8 cellular contexts compared by ENCODE assay signal in the genomic region with DNA sequence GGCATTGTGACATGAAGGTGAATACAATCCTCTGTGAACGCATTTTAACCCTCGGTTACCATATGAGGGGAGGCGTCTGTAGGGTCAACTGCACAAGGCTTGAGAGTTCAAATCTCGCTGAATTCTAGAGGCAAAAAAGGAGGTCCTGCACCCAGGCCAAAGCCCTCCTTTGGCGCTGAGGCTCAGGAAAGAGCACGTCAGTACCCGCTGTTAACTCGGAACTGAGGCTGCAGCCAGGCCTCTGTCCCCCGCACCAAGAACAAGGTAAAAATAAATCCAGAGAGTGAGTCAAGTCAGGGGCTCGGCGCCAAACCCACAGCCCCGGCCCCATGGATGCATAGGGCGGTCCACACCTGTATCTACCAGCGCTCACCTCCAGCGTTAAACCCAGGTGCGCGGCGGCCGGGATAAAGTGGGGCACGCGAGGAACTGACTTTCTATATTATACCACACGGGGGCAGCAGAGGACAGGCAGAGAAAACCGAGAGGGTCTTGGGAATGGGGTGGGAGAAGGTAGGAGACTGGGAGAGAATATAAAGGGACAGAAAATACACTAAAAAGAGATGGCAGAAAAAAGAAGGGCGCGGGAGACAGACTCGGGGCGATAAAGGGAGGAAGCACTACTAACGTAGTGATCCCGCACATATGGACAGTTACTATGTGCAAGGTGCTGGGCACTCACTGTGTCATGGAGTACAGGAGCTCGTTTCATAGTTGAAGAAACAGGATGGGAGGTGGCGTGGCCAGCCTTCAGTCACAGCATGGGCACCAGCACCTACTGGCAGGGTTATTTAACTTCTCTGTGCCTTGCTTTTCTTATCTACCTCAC. TPM values are rescaled to one million over a fixed set of nuclear protein-coding genes. Genes with fewer than 3 reads are reported as not detected.
DNase-seq lines count a peak whose midpoint lies in the region; ATAC-seq and TF ChIP-seq lines count a peak whose summit lies in the region.

No MANE protein-coding gene starts in this region.

- no TSS peak for BruUV-seq in IMR-90 (replicated peaks; lab: Mats Ljungman, UMichigan)

- TF ChIP-seq POLR2A in IMR-90 (IDR thresholded peaks at IDR 0.05; ENCODE audit: low read depth, low read length) = 0 out of 2 replicates have a peak, but pooled peaks have one; percentile 45

- no peak overlapping the region for H2BK120ac ChIP-seq in IMR-90 (ENCODE audit: low read depth, low read length)

- H3K4ac ChIP-seq in IMR-90 (ENCODE audit: low read depth, low read length) = no peak overlapping the region

- H3K27me3 Mint-ChIP-seq in activated naive CD4-positive, alpha-beta T cell treated with anti-CD3 and anti-CD28 coated beads for 36 hours (ENCODE audit: low read depth) = peaks cover 39% of the 10 kb centered on the region
- H3K27me3 Mint-ChIP-seq in neural crest cell (ENCODE audit: low read depth) = peaks cover 51% of the 10 kb centered on the region
- peaks cover 18% of the 10 kb centered on the region for H3K27me3 Mint-ChIP-seq in T-helper 2 cell treated with Interferon-gamma antibody and Interleukin-4, amounts not matched to agents 5 μg/mL and 100 μg/mL, for 36 hours (ENCODE audit: low read depth)

- H3K4me3 ChIP-seq in IMR-90 (ENCODE audit: insufficient read depth, low read depth, low read length) = no peak overlapping the region

- H3K14ac ChIP-seq in IMR-90 (replicated peaks; ENCODE audit: low read depth, low read length) = no peak overlapping the region

- POLR2A ChIA-PET in IMR-90 (lab: Charles Lee; ENCODE audit: unreplicated experiment) = no interaction called here

- no peaks in the 10 kb centered on the region for H3K9me3 Mint-ChIP-seq in activated naive CD4-positive, alpha-beta T cell treated with anti-CD3 and anti-CD28 coated beads for 36 hours
- H3K9me3 Mint-ChIP-seq in neural crest cell = no peaks in the 10 kb centered on the region
- H3K9me3 Mint-ChIP-seq in T-helper 2 cell treated with Interferon-gamma antibody and Interleukin-4, amounts not matched to agents 5 μg/mL and 100 μg/mL, for 36 hours = no peaks in the 10 kb centered on the region

- peak; percentile 88 for TF ChIP-seq RAD21 in IMR-90 (IDR thresholded peaks at IDR 0.05; ENCODE audit: low read length)

- peak overlapping the region; percentile 73 for H2AFZ ChIP-seq in IMR-90 (replicated peaks; ENCODE audit: low read length, poor library complexity)

- H3K36me3 Mint-ChIP-seq in activated naive CD4-positive, alpha-beta T cell treated with anti-CD3 and anti-CD28 coated beads for 36 hours (ENCODE audit: low read depth) = no peaks in the 10 kb centered on the region
- no peaks in the 10 kb centered on the region for H3K36me3 Mint-ChIP-seq in neural crest cell (ENCODE audit: low read depth)
- H3K36me3 Mint-ChIP-seq in T-helper 2 cell treated with Interferon-gamma antibody and Interleukin-4, amounts not matched to agents 5 μg/mL and 100 μg/mL, for 36 hours (ENCODE audit: low read depth) = no peaks in the 10 kb centered on the region

- H2AK5ac ChIP-seq in IMR-90 (ENCODE audit: low read depth, low read length) = no peak overlapping the region

- 24% methylated on average over 8 of the region's 31 CpGs; no CpG with 5 or more reads in 1 of the 2 experiments for WGBS in IMR-90 (ENCODE audit: extremely low coverage in 2 of 2, insufficient read length in 1 of 2), 2 experiments

- H3K4me1 Mint-ChIP-seq in activated naive CD4-positive, alpha-beta T cell treated with anti-CD3 and anti-CD28 coated beads for 36 hours (ENCODE audit: low read depth) = no peaks in the 10 kb centered on the region
- H3K4me1 Mint-ChIP-seq in neural crest cell = no peaks in the 10 kb centered on the region
- H3K4me1 Mint-ChIP-seq in T-helper 2 cell treated with Interferon-gamma antibody and Interleukin-4, amounts not matched to agents 5 μg/mL and 100 μg/mL, for 36 hours (ENCODE audit: low read depth) = peaks cover 3% of the 10 kb centered on the region

- H4K5ac ChIP-seq in IMR-90 (ENCODE audit: low read depth, low read length) = no peak overlapping the region

- peak overlapping the region; percentile 74; the same call in 1 of the 2 replicates for H3K4me2 ChIP-seq in IMR-90 (ENCODE audit: low read depth, low read length)

- no peak overlapping the region for H2BK20ac ChIP-seq in IMR-90 (ENCODE audit: low read depth, low read length)

- H3K9me1 ChIP-seq in IMR-90 (ENCODE audit: insufficient read depth, low read length) = 0 out of 2 replicates have a peak, but pooled peaks cover 2% of the 10 kb centered on the region

- no peak overlapping the region for H4K8ac ChIP-seq in IMR-90 (ENCODE audit: low read depth in 2 of 2, low read length in 2 of 2)

- H3K9me3 ChIP-seq in IMR-90 (ENCODE audit: control insufficient read depth, insufficient read depth, low read length) = no peaks in the 10 kb centered on the region

- peak; percentile 78 for TF ChIP-seq CTCF in IMR-90 (conservative IDR thresholded peaks at IDR 0.05; ENCODE audit: low read depth, low read length)
- TF ChIP-seq CTCF in neural crest cell (conservative IDR thresholded peaks at IDR 0.05) = peak; percentile 88

- H3K4me1 ChIP-seq in IMR-90 (ENCODE audit: control insufficient read depth, insufficient read depth, low read length) = no peaks in the 10 kb centered on the region

- in situ Hi-C loops in IMR-90 (cut with MboI; ENCODE audit: low sequenced_read_pairs) = loop anchor here (5.0 to 25.0 kb wide), 2 partner anchors 239 to 819 kb away; no protein-coding TSS in a partner anchor

- H3K27me3 ChIP-seq in IMR-90 (ENCODE audit: control insufficient read depth, insufficient read depth, low read length) = peaks cover 7% of the 10 kb centered on the region

- no peak overlapping the region for H3K23ac ChIP-seq in IMR-90 (ENCODE audit: low read depth, low read length)

- intact Hi-C loops in activated naive CD4-positive, alpha-beta T cell treated with anti-CD3 and anti-CD28 coated beads for 36 hours (cut with micrococcal nuclease) = loop anchor here (1.0 to 2.0 kb wide), 5 partner anchors 56 to 821 kb away; no protein-coding TSS in a partner anchor
- intact Hi-C loops in IMR-90 (cut with micrococcal nuclease) = loop anchor here (1.0 to 5.0 kb wide), 5 partner anchors 237 to 819 kb away; no protein-coding TSS in a partner anchor

- no peaks in the 10 kb centered on the region for H3K79me1 ChIP-seq in IMR-90 (ENCODE audit: low read depth in 1 of 2, low read length in 2 of 2)

- H2AK9ac ChIP-seq in IMR-90 (replicated peaks; ENCODE audit: low read depth, low read length, poor library complexity) = peak overlapping the region; percentile 63

- no peak overlapping the region for H3K27ac Mint-ChIP-seq in activated naive CD4-positive, alpha-beta T cell treated with anti-CD3 and anti-CD28 coated beads for 36 hours
- H3K27ac Mint-ChIP-seq in neural crest cell (ENCODE audit: unreplicated experiment) = no peak overlapping the region
- no peak overlapping the region for H3K27ac Mint-ChIP-seq in T-helper 2 cell treated with Interferon-gamma antibody and Interleukin-4, amounts not matched to agents 5 μg/mL and 100 μg/mL, for 36 hours

- H2BK15ac ChIP-seq in IMR-90 (ENCODE audit: low read depth, low read length) = no peak overlapping the region

- no peak overlapping the region for H3K56ac ChIP-seq in IMR-90 (ENCODE audit: extremely low read depth, insufficient read depth, low read length)

- H4K91ac ChIP-seq in IMR-90 (ENCODE audit: insufficient read depth, low read depth, low read length) = no peak overlapping the region

- H3K27ac ChIP-seq in IMR-90 (ENCODE audit: insufficient read depth, low read length) = no peak overlapping the region

- dilution Hi-C loops in IMR-90 (cut with HindIII; ENCODE audit: low sequenced_read_pairs, unreplicated experiment) = no loop called here

- no peak overlapping the region for H2BK5ac ChIP-seq in IMR-90 (ENCODE audit: low read depth, low read length, poor library complexity, severe bottlenecking)

- no peak overlapping the region for H3K18ac ChIP-seq in IMR-90 (ENCODE audit: low read depth, low read length)

- ATAC-seq in IMR-90 (ENCODE audit: low read depth) = peak; percentile 88
- peak; percentile 83 for ATAC-seq in SK-N-SH treated with all-trans-retinoic acid at 6 μM for 48 hours
- peak; percentile 71 for ATAC-seq in esophagus mucosa

- CTCF ChIA-PET in activated naive CD4-positive, alpha-beta T cell treated with anti-CD3 and anti-CD28 coated beads for 36 hours (lab: Charles Lee) = interaction anchor here (0.6 to 0.7 kb wide), 5 partner anchors 18 to 237 kb away, joined by 3 to 5 read pairs (median 4); no protein-coding TSS in a partner anchor
- CTCF ChIA-PET in IMR-90 (lab: Yijun Ruan, JAX) = interaction anchor here (1.2 kb wide), 1 partner anchor 236 kb away, joined by 4 read pairs; no protein-coding TSS in a partner anchor

- no peaks in the 10 kb centered on the region for H4K20me1 ChIP-seq in IMR-90 (ENCODE audit: insufficient read depth, low read length)

- DNase-seq in activated naive CD4-positive, alpha-beta T cell treated with anti-CD3 and anti-CD28 coated beads for 36 hours = peak; percentile 48
- DNase-seq in activated naive CD4-positive, alpha-beta T cell treated with Interleukin-2 at 50 U/mL for 16 hours = no peak
- DNase-seq in IMR-90 (peak; percentile 6), neural crest cell (ENCODE audit: low read depth, low spot score) (peak; percentile 62), A172 (ENCODE audit: low spot score) (no peak)
- DNase-seq in T-helper 2 cell treated with Interferon-gamma antibody and Interleukin-4, amounts not matched to agents 5 μg/mL and 100 μg/mL, for 36 hours (ENCODE audit: low spot score) = no peak

- H3K4me3 Mint-ChIP-seq in activated naive CD4-positive, alpha-beta T cell treated with anti-CD3 and anti-CD28 coated beads for 36 hours = no peak overlapping the region
- no peak overlapping the region for H3K4me3 Mint-ChIP-seq in neural crest cell
- H3K4me3 Mint-ChIP-seq in T-helper 2 cell treated with Interferon-gamma antibody and Interleukin-4, amounts not matched to agents 5 μg/mL and 100 μg/mL, for 36 hours = no peak overlapping the region

- no peaks in the 10 kb centered on the region for H3K36me3 ChIP-seq in IMR-90 (ENCODE audit: control insufficient read depth, insufficient read depth, low read length)

- no peak overlapping the region for H3K9ac ChIP-seq in IMR-90 (ENCODE audit: low read depth, low read length)

TF ChIP-seq in IMR-90, 13 proteins besides CTCF, POLR2A, EP300 and RAD21 (continues in another document):
- TF ChIP-seq SMC3 (IDR thresholded peaks at IDR 0.05; ENCODE audit: low read depth, low read length) = peak; percentile 74

RNA-seq across cellular contexts. Expression of a gene that starts 54.9 kb away (rescaled TPM):
- total RNA-seq in activated naive CD4-positive, alpha-beta T cell treated with anti-CD3 and anti-CD28 coated beads for 36 hours = under 1 TPM in 1 of 2 experiments, not detected in 1; 0.07 TPM
- total RNA-seq in IMR-90 (2012; rRNA removed) (not detected in 2 replicates), esophagus mucosa (1.7 TPM), neural crest cell (0.18 TPM in 1 of 2 replicates, not detected in the other)
- 0.02 TPM in 1 of 2 replicates, not detected in the other for polyA plus RNA-seq in IMR-90 (2012; rRNA removed)
- 0.01 TPM in 1 of 2 replicates, not detected in the other for polyA plus RNA-seq in IMR-90 (2012; cell fraction: cytosol; rRNA removed)
- 0.05 TPM in 1 of 2 replicates, not detected in the other for polyA plus RNA-seq in IMR-90 (2012; cell fraction: nucleus; rRNA removed; ENCODE audit: low replicate concordance)
- 1.1 and 1.8 TPM in 2 replicates for total RNA-seq in A172 (2014; rRNA removed; shearing (Covaris generic))

Comparison
In these comparisons a context has a peak if more than half of its experiments do, and no peak if none do; other contexts are left out.
1. DNase-seq: peak in activated naive CD4-positive, alpha-beta T cell treated with anti-CD3 and anti-CD28 coated beads for 36 hours (single experiment), IMR-90 (single experiment) and neural crest cell (single experiment); none in activated naive CD4-positive, alpha-beta T cell treated with Interleukin-2 at 50 U/mL for 16 hours (single experiment), T-helper 2 cell treated with Interferon-gamma antibody and Interleukin-4, amounts not matched to agents 5 μg/mL and 100 μg/mL, for 36 hours (single experiment) and A172 (single experiment).
2. Peak in every context shown above with its lines, with median percentiles within 50 percentile points of each other: ATAC-seq.